ENCODE assay signal across 8 cellular contexts in genomic region chr11:68837583-68838571, GRCh38. TPM values are rescaled to one million over a fixed set of nuclear protein-coding genes. Genes with fewer than 3 reads are reported as not detected.
DNase-seq lines count a peak whose midpoint lies in the region; ATAC-seq and TF ChIP-seq lines count a peak whose summit lies in the region.

No MANE protein-coding gene starts in this region.

- no peak overlapping the region for H3K18ac ChIP-seq in trophoblast cell (ENCODE audit: low read length)

- no peaks in the 10 kb centered on the region for H3K9me3 Mint-ChIP-seq in CD4-positive, alpha-beta T cell
- H3K9me3 Mint-ChIP-seq in endodermal cell, result no peaks in the 10 kb centered on the region

- no peak overlapping the region for H4K91ac ChIP-seq in trophoblast cell (ENCODE audit: low read depth, low read length)

- H3K4me1 ChIP-seq in Peyer's patch (peaks cover 5 to 69% (median 16%) of the 10 kb centered on the region in 4 donors), endodermal cell (ENCODE audit: control insufficient read depth, insufficient read depth, low read length) (no peaks in the 10 kb centered on the region), trophoblast cell (ENCODE audit: control insufficient read depth in 1 of 2, insufficient read depth in 2 of 2, low read length in 2 of 2) (peaks cover 12 to 16% of the 10 kb centered on the region in 2 experiments)

- no peak overlapping the region for H4K12ac ChIP-seq in trophoblast cell (ENCODE audit: low read depth, low read length)

- TF ChIP-seq POLR2A in Peyer's patch (IDR thresholded peaks at IDR 0.05), result no peak

- no peak for TF ChIP-seq CTCF in CD4-positive, alpha-beta T cell (IDR thresholded peaks at IDR 0.05)
- TF ChIP-seq CTCF in Peyer's patch (IDR thresholded peaks at IDR 0.05) (no peak), endodermal cell (conservative IDR thresholded peaks at IDR 0.05) (no peak)

- CTCF ChIA-PET in CD4-positive, alpha-beta T cell (lab: Charles Lee), result interaction anchor here (0.7 to 1.4 kb wide), 4 partner anchors 12 to 1388 kb away, joined by 3 to 5 read pairs (median 4); no protein-coding TSS in a partner anchor

- H3K4ac ChIP-seq in trophoblast cell (ENCODE audit: low read depth, low read length), result no peak overlapping the region

- no peaks in the 10 kb centered on the region for H3K36me3 ChIP-seq in Peyer's patch
- H3K36me3 ChIP-seq in endodermal cell (ENCODE audit: control insufficient read depth, insufficient read depth, low read length), result no peaks in the 10 kb centered on the region
- no peaks in the 10 kb centered on the region for H3K36me3 ChIP-seq in trophoblast cell (ENCODE audit: control insufficient read depth in 1 of 2, insufficient read depth in 2 of 2, low read length in 2 of 2)

- H3K79me2 ChIP-seq in trophoblast cell (ENCODE audit: control insufficient read depth, insufficient read depth, low read length, poor library complexity), result no peaks in the 10 kb centered on the region

- WGBS in endodermal cell (ENCODE audit: insufficient coverage in 1 of 2, insufficient read length in 1 of 2), 2 experiments, result 91% methylated on average over 10 to 17 of the region's 17 CpGs
- no CpG with 5 or more reads among the region's 17 CpGs for WGBS in trophoblast cell (ENCODE audit: extremely low coverage, insufficient coverage, insufficient read length)

- H3K27ac Mint-ChIP-seq in CD4-positive, alpha-beta T cell, result peak overlapping the region; percentile 92
- no peak overlapping the region for H3K27ac Mint-ChIP-seq in endodermal cell

- no peak overlapping the region for H2AK5ac ChIP-seq in trophoblast cell (ENCODE audit: low read length)

- peak overlapping the region; percentile 77 for H3K4me3 Mint-ChIP-seq in CD4-positive, alpha-beta T cell
- peak overlapping the region; percentile 12 for H3K4me3 Mint-ChIP-seq in endodermal cell

- H3K4me1 Mint-ChIP-seq in CD4-positive, alpha-beta T cell (ENCODE audit: low read depth), result peaks cover 66% of the 10 kb centered on the region
- peaks cover 15% of the 10 kb centered on the region for H3K4me1 Mint-ChIP-seq in endodermal cell

- POLR2A ChIA-PET in CD4-positive, alpha-beta T cell (lab: Charles Lee), result interaction anchor here (0.6 to 1.2 kb wide), 3 partner anchors 27 to 67 kb away, joined by 3 read pairs; partner anchors contain the start of genes IGHMBP2 and MRPL21

- no peak for ATAC-seq in CD4-positive, alpha-beta T cell (ENCODE audit: poor library complexity)
- ATAC-seq in HG02571 (IDR thresholded peaks at IDR 0.05; ENCODE audit: unreplicated experiment), result no peak

- H3K4me3 ChIP-seq in Peyer's patch, result peak overlapping the region in 1 of 4 donors; percentile 28
- H3K4me3 ChIP-seq in endodermal cell (ENCODE audit: low read length), result no peak overlapping the region
- no peak overlapping the region for H3K4me3 ChIP-seq in trophoblast cell (ENCODE audit: low read depth, low read length)

- no peak overlapping the region for H3K4me2 ChIP-seq in trophoblast cell (ENCODE audit: low read length)

- no peak overlapping the region for H2AFZ ChIP-seq in trophoblast cell (ENCODE audit: insufficient read depth, low read length, poor library complexity)

- no peak overlapping the region for H4K8ac ChIP-seq in trophoblast cell (ENCODE audit: low read depth, low read length)

- H3K36me3 Mint-ChIP-seq in CD4-positive, alpha-beta T cell (ENCODE audit: low read depth), result peaks cover 3% of the 10 kb centered on the region
- no peaks in the 10 kb centered on the region for H3K36me3 Mint-ChIP-seq in endodermal cell (ENCODE audit: low read depth)

- H3K9ac ChIP-seq in endodermal cell (ENCODE audit: extremely low read depth, low read length, poor library complexity, severe bottlenecking) (no peak overlapping the region), trophoblast cell (ENCODE audit: low read length) (no peak overlapping the region)

- no peaks in the 10 kb centered on the region for H3K9me3 ChIP-seq in CD4-positive, alpha-beta T cell (ENCODE audit: control insufficient read depth, low read length)
- no peaks in the 10 kb centered on the region for H3K9me3 ChIP-seq in Peyer's patch
- H3K9me3 ChIP-seq in endodermal cell (ENCODE audit: control insufficient read depth, low read length), result no peaks in the 10 kb centered on the region
- H3K9me3 ChIP-seq in trophoblast cell (ENCODE audit: insufficient read depth, low read depth, low read length), result peaks cover 8% of the 10 kb centered on the region

- H2BK120ac ChIP-seq in trophoblast cell (ENCODE audit: insufficient read depth, low read length, poor library complexity), result no peak overlapping the region

- DNase-seq in CD4-positive, alpha-beta T cell, result no peak
- DNase-seq in Peyer's patch (no peak), endodermal cell (no peak), trophoblast cell (peak in 1 of 2 donors; percentile 25), NCI-H510A treated with DMSO at 0.1 percent for 48 hours (lab: John Stamatoyannopoulos, UW) (no peak), AML-193 (lab: John Stamatoyannopoulos, UW) (no peak), mesenteric fat pad (ENCODE audit: low spot score) (no peak)

- no peak overlapping the region for H2BK5ac ChIP-seq in trophoblast cell (ENCODE audit: low read depth, low read length, poor library complexity)

- no peak overlapping the region for H3K14ac ChIP-seq in trophoblast cell (ENCODE audit: low read length)

- peak overlapping the region; percentile 38 for H2BK12ac ChIP-seq in trophoblast cell (ENCODE audit: low read length)

- H3K23ac ChIP-seq in trophoblast cell (ENCODE audit: low read length), result no peak overlapping the region

- H3K27ac ChIP-seq in CD4-positive, alpha-beta T cell (ENCODE audit: low read depth, low read length), result peak overlapping the region; percentile 88
- H3K27ac ChIP-seq in Peyer's patch, result peak overlapping the region; percentile 92 to 99 (median 96)
- H3K27ac ChIP-seq in endodermal cell (ENCODE audit: low read depth, low read length), result no peak overlapping the region
- H3K27ac ChIP-seq in trophoblast cell (ENCODE audit: low read depth, low read length), result no peak overlapping the region

- H3K27me3 ChIP-seq in CD4-positive, alpha-beta T cell (ENCODE audit: control insufficient read depth, insufficient read depth, low read length), result no peaks in the 10 kb centered on the region
- H3K27me3 ChIP-seq in Peyer's patch (no peaks in the 10 kb centered on the region), endodermal cell (ENCODE audit: control insufficient read depth, insufficient read depth, low read length, poor library complexity, severe bottlenecking) (peaks cover 33% of the 10 kb centered on the region), trophoblast cell (ENCODE audit: insufficient read depth, low read length) (peaks cover 28% of the 10 kb centered on the region)

- intact Hi-C loops in CD4-positive, alpha-beta T cell (cut with DNase I, micrococcal nuclease), result no loop called here

- peaks cover 2% of the 10 kb centered on the region for H3K79me1 ChIP-seq in trophoblast cell (ENCODE audit: low read length)

- H3K27me3 Mint-ChIP-seq in CD4-positive, alpha-beta T cell, result no peaks in the 10 kb centered on the region
- H3K27me3 Mint-ChIP-seq in endodermal cell (ENCODE audit: insufficient read depth), result peaks cover 25% of the 10 kb centered on the region

RNA-seq across cellular contexts. Expression of gene CPT1A, which starts 3.8 kb away (rescaled TPM):
- total RNA-seq in CD4-positive, alpha-beta T cell, result 10 to 100 TPM; 11.3 to 13.2 TPM
- 100 to 1,000 TPM in 3 of 4 donors, 10 to 100 TPM in 1; 80.6 to 372 (median 118) TPM for total RNA-seq in Peyer's patch
- total RNA-seq in endodermal cell, result 1 to 10 TPM; 3.3 to 7.3 TPM
- 2.7 TPM for polyA plus RNA-seq in endodermal cell (2013, experiment 1 of 2)
- polyA plus RNA-seq in endodermal cell (2013, experiment 2 of 2), result 1.8 TPM
- polyA plus RNA-seq in trophoblast cell (2013), result 0.17 and 0.21 TPM in 2 replicates
- total RNA-seq in mesenteric fat pad, result 51.9 TPM

Comparison
In these comparisons a context has a peak if more than half of its experiments do, and no peak if none do; other contexts are left out.
1. H3K27ac ChIP-seq: peak in CD4-positive, alpha-beta T cell (single experiment) and Peyer's patch (4 of 4); none in endodermal cell (single experiment) and trophoblast cell (single experiment).